16 cellular contexts compared by ENCODE assay signal in genomic region chr3:149179225-149179624, GRCh38. TPM values are rescaled to one million over a fixed set of nuclear protein-coding genes. Genes with fewer than 3 reads are reported as not detected.
A peak's percentile ranks its signal among the peaks of the same experiment; 100 is the strongest.
DNase-seq lines count a peak whose midpoint lies in the region; ATAC-seq, FAIRE-seq and TF ChIP-seq lines count a peak whose summit lies in the region.
"Had no signal": no experiment of that assay in that cellular context is flagged by ENCODE, and none has a peak within 500 bp of the region (broad histone marks: within the 10 kb centered on the region; RNA-seq: fewer than 3 reads in every experiment).

No MANE protein-coding gene starts in this region.

- H4K20me1 ChIP-seq in astrocyte (ENCODE audit: insufficient read depth, low read length), result no peaks in the 10 kb centered on the region

- peak overlapping the region; percentile 78 for H3K27ac ChIP-seq in astrocyte (ENCODE audit: low read depth, low read length)

- H3K27me3 ChIP-seq in astrocyte (ENCODE audit: insufficient read depth, low read length), result no peaks in the 10 kb centered on the region

- TF ChIP-seq CTCF in astrocyte (IDR thresholded peaks at IDR 0.05; ENCODE audit: insufficient read depth, low read depth, low read length), result no peak

- peak; percentile 94 for FAIRE-seq in H54 (lab: Jason Lieb, UNC)
- FAIRE-seq in astrocyte (lab: Jason Lieb, UNC), result peak; percentile 39

- H3K79me2 ChIP-seq in astrocyte (ENCODE audit: insufficient read depth, low read length), result no peaks in the 10 kb centered on the region

- peaks cover 3% of the 10 kb centered on the region for H3K9me3 Mint-ChIP-seq in astrocyte (ENCODE audit: unreplicated experiment)
- H3K9me3 Mint-ChIP-seq: naive thymus-derived CD4-positive, alpha-beta T cell; stimulated activated memory B cell treated with anti-CD40 and anti-IgM and Interleukin-4, amounts not matched to agents 10 μg/mL and 1 μg/mL and 100 μg/mL, for 72 hours had no signal

- no peaks in the 10 kb centered on the region for H3K9me3 ChIP-seq in astrocyte (ENCODE audit: insufficient read depth, low read depth, low read length)

- ATAC-seq in GM19463 (IDR thresholded peaks at IDR 0.05; ENCODE audit: unreplicated experiment) (no peak), HG02852 (IDR thresholded peaks at IDR 0.05; ENCODE audit: unreplicated experiment) (no peak)
- ATAC-seq: naive thymus-derived CD4-positive, alpha-beta T cell; stimulated activated memory B cell treated with anti-CD40 and anti-IgM and Interleukin-4, amounts not matched to agents 10 μg/mL and 1 μg/mL and 100 μg/mL, for 72 hours had no signal

- H3K36me3 ChIP-seq in astrocyte (ENCODE audit: insufficient read depth, low read length), result no peaks in the 10 kb centered on the region

- H3K9ac ChIP-seq in astrocyte (ENCODE audit: low read length), result peak overlapping the region; percentile 45

- TF ChIP-seq POLR2A in H54 (IDR thresholded peaks at IDR 0.05; ENCODE audit: low read depth, low read length), result no peak

- no peak overlapping the region for H3K4me3 Mint-ChIP-seq in astrocyte (ENCODE audit: unreplicated experiment)
- H3K4me3 Mint-ChIP-seq: naive thymus-derived CD4-positive, alpha-beta T cell; stimulated activated memory B cell treated with anti-CD40 and anti-IgM and Interleukin-4, amounts not matched to agents 10 μg/mL and 1 μg/mL and 100 μg/mL, for 72 hours had no signal

- peak overlapping the region; percentile 66 for H3K4me2 ChIP-seq in astrocyte (ENCODE audit: low read length)

- no peak overlapping the region for H3K4me3 ChIP-seq in astrocyte (ENCODE audit: insufficient read depth, low read depth, low read length)
- H3K4me3 ChIP-seq: coronary artery had no signal

- peaks cover 8% of the 10 kb centered on the region for H3K4me1 Mint-ChIP-seq in astrocyte (ENCODE audit: low read depth, unreplicated experiment)

- peak overlapping the region; percentile 81 for H3K27ac Mint-ChIP-seq in astrocyte (ENCODE audit: unreplicated experiment)
- H3K27ac Mint-ChIP-seq: naive thymus-derived CD4-positive, alpha-beta T cell; stimulated activated memory B cell treated with anti-CD40 and anti-IgM and Interleukin-4, amounts not matched to agents 10 μg/mL and 1 μg/mL and 100 μg/mL, for 72 hours had no signal

- H2AFZ ChIP-seq in astrocyte (ENCODE audit: low read depth, low read length), result no peak overlapping the region

- H3K36me3 Mint-ChIP-seq in astrocyte (ENCODE audit: low read depth, unreplicated experiment), result peaks cover 2% of the 10 kb centered on the region

- H3K27me3 Mint-ChIP-seq in astrocyte (ENCODE audit: low read depth, unreplicated experiment), result no peaks in the 10 kb centered on the region
- H3K27me3 Mint-ChIP-seq: naive thymus-derived CD4-positive, alpha-beta T cell; stimulated activated memory B cell treated with anti-CD40 and anti-IgM and Interleukin-4, amounts not matched to agents 10 μg/mL and 1 μg/mL and 100 μg/mL, for 72 hours had no signal

- peaks cover 22% of the 10 kb centered on the region for H3K4me1 ChIP-seq in astrocyte (ENCODE audit: insufficient read depth, low read length)

- DNase-seq in H54 (ENCODE audit: insufficient read length, low spot score) (no peak), astrocyte (ENCODE audit: low read depth) (peak; percentile 79), glomerular visceral epithelial cell (ENCODE audit: extremely low spot score) (peak; percentile 31), stromal cell of bone marrow (ENCODE audit: low read depth) (peak; percentile 15), NCI-H82 (lab: John Stamatoyannopoulos, UW) (no peak), HPDE6-E6E7 (ENCODE audit: extremely low spot score) (no peak)
- DNase-seq: activated CD4-positive, alpha-beta T cell treated with anti-CD3 and anti-CD28 coated beads for 48 hours; activated naive CD4-positive, alpha-beta T cell; KG1; naive thymus-derived CD4-positive, alpha-beta T cell; NCI-H2171 treated with DMSO at 0.1 percent for 48 hours; SHP77 treated with DMSO at 0.1 percent for 48 hours had no signal

RNA-seq across cellular contexts. Expression of gene CP, which starts 42.4 kb away (rescaled TPM):
- total RNA-seq in astrocyte, result 0.48 TPM in 1 of 2 replicates, not detected in the other

RNA-seq across cellular contexts. Expression of gene HPS3, which starts 49.8 kb away (rescaled TPM):
- total RNA-seq in astrocyte, result 10.3 and 10.9 TPM in 2 replicates

Comparison
In these comparisons a context has a peak if more than half of its experiments do, and no peak if none do; other contexts are left out.
1. DNase-seq: peak in astrocyte (single experiment), glomerular visceral epithelial cell (single experiment) and stromal cell of bone marrow (single experiment); none in H54 (single experiment), NCI-H82 (single experiment) and HPDE6-E6E7 (single experiment).